ENCODE assay signal across 1 cellular context in genomic region chr7:112395893-112396292, GRCh38.
TF ChIP-seq lines count a peak whose summit lies in the region.

No MANE protein-coding gene starts in this region.

TF ChIP-seq in IMR-90, 13 proteins besides CTCF, POLR2A, EP300 and RAD21 (continued from another document):
- no peak for TF ChIP-seq NFE2L2 (IDR thresholded peaks at IDR 0.05; ENCODE audit: low read depth, low read length)
- no peak for TF ChIP-seq RFX5 (IDR thresholded peaks at IDR 0.05; ENCODE audit: low read depth, low read length)
- TF ChIP-seq CEBPB (IDR thresholded peaks at IDR 0.05; ENCODE audit: low read depth, low read length): no peak
- no peak for TF ChIP-seq ELK1 (IDR thresholded peaks at IDR 0.05; ENCODE audit: borderline replicate concordance, low read depth, low read length)
- TF ChIP-seq FOS (IDR thresholded peaks at IDR 0.05; ENCODE audit: low read depth, low read length): no peak
- TF ChIP-seq CHD1 (IDR thresholded peaks at IDR 0.05; ENCODE audit: low read depth, low read length): no peak
- TF ChIP-seq RCOR1 (IDR thresholded peaks at IDR 0.05; ENCODE audit: insufficient replicate concordance, low read length): no peak
- TF ChIP-seq SMC3 (IDR thresholded peaks at IDR 0.05; ENCODE audit: low read depth, low read length): no peak
- no peak for TF ChIP-seq MAFK (IDR thresholded peaks at IDR 0.05; ENCODE audit: low read depth, low read length)
